ENCODE assay signal across 9 cellular contexts in genomic region chr6:3454206-3455016, GRCh38. TPM values are rescaled to one million over a fixed set of nuclear protein-coding genes. Genes with fewer than 3 reads are reported as not detected.
DNase-seq lines count a peak whose midpoint lies in the region; ATAC-seq and TF ChIP-seq lines count a peak whose summit lies in the region.
"Had no signal": no experiment of that assay in that cellular context is flagged by ENCODE, and none has a peak within 500 bp of the region (broad histone marks: within the 10 kb centered on the region; RNA-seq: fewer than 3 reads in every experiment).

No MANE protein-coding gene starts in this region.

- no peak for ATAC-seq in RWPE2 (ENCODE audit: low read depth)
- no peak for ATAC-seq in natural killer cell treated with Interleukin-12 subunit alpha and Interleukin-12 subunit beta and Interleukin-15 and Interleukin-18, amount 100 ng/mL, for 72 hours

- peaks cover 6% of the 10 kb centered on the region for H3K36me3 Mint-ChIP-seq in natural killer cell treated with Interleukin-12 subunit alpha and Interleukin-12 subunit beta and Interleukin-15 and Interleukin-18, amount 100 ng/mL, for 72 hours

- no peak overlapping the region for H3K4me3 Mint-ChIP-seq in natural killer cell treated with Interleukin-12 subunit alpha and Interleukin-12 subunit beta and Interleukin-15 and Interleukin-18, amount 100 ng/mL, for 72 hours

- DNase-seq in HAP-1 (ENCODE audit: low spot score in 2 of 2) (no peak), RWPE2 (ENCODE audit: low spot score) (no peak), fibroblast of the aortic adventitia (ENCODE audit: low read depth) (no peak), sigmoid colon (no peak), globus pallidus (ENCODE audit: low spot score) (no peak)
- DNase-seq in natural killer cell treated with Interleukin-12 subunit alpha and Interleukin-12 subunit beta and Interleukin-15 and Interleukin-18, amount 100 ng/mL, for 72 hours (ENCODE audit: low spot score), result no peak
- DNase-seq in activated CD4-positive, CD25-positive, alpha-beta regulatory T cell treated with anti-CD3 and anti-CD28 coated beads, Interleukin-2, amount 50 U/mL, for 72 hours, result no peak
- DNase-seq in activated T-cell treated with anti-CD3 and anti-CD28 coated beads, Interleukin-2, amount 50 U/mL, for 1 hour, result no peak

- intact Hi-C loops in sigmoid colon (cut with DNase I), result loop anchor here (5.0 to 10.0 kb wide), 5 partner anchors 50 to 278 kb away; no protein-coding TSS in a partner anchor

- H3K4me1 ChIP-seq in HAP-1 (peaks cover 20% of the 10 kb centered on the region), RWPE2 (ENCODE audit: insufficient read depth, poor library complexity, severe bottlenecking) (peaks cover 2% of the 10 kb centered on the region), sigmoid colon (peaks cover 0 to 63% (median 37%) of the 10 kb centered on the region in 4 donors)

- no peaks in the 10 kb centered on the region for H3K9me3 Mint-ChIP-seq in natural killer cell treated with Interleukin-12 subunit alpha and Interleukin-12 subunit beta and Interleukin-15 and Interleukin-18, amount 100 ng/mL, for 72 hours

- WGBS in sigmoid colon, 2 donors, result 19 to 68% methylated on average over 7 of the region's 7 CpGs

- no peak overlapping the region for H3K27ac Mint-ChIP-seq in natural killer cell treated with Interleukin-12 subunit alpha and Interleukin-12 subunit beta and Interleukin-15 and Interleukin-18, amount 100 ng/mL, for 72 hours

- TF ChIP-seq CTCF in RWPE2 (IDR thresholded peaks at IDR 0.05; ENCODE audit: poor library complexity, severe bottlenecking) (no peak), fibroblast of the aortic adventitia (IDR thresholded peaks at IDR 0.05; ENCODE audit: insufficient read depth, low read length) (no peak), sigmoid colon (IDR thresholded peaks at IDR 0.05) (no peak)

- TF ChIP-seq POLR2A in sigmoid colon (IDR thresholded peaks at IDR 0.05), result no peak

- H3K36me3 ChIP-seq in HAP-1 (replicated peaks), result no peaks in the 10 kb centered on the region
- no peaks in the 10 kb centered on the region for H3K36me3 ChIP-seq in RWPE2 (ENCODE audit: low read depth)
- no peaks in the 10 kb centered on the region for H3K36me3 ChIP-seq in sigmoid colon

- TF ChIP-seq EP300 in sigmoid colon (IDR thresholded peaks at IDR 0.05), result no peak

- H3K9me3 ChIP-seq in HAP-1, result no peaks in the 10 kb centered on the region
- no peaks in the 10 kb centered on the region for H3K9me3 ChIP-seq in RWPE2 (ENCODE audit: severe bottlenecking)
- H3K9me3 ChIP-seq in sigmoid colon, result no peaks in the 10 kb centered on the region

- H3K4me3 ChIP-seq in HAP-1 (peak overlapping the region; percentile 56), RWPE2 (ENCODE audit: severe bottlenecking) (peak overlapping the region; percentile 68), fibroblast of the aortic adventitia (ENCODE audit: low read depth, low read length) (peak overlapping the region; percentile 80), sigmoid colon (peak overlapping the region in 3 of 4 donors; percentile 71 to 73 (median 72))

- H3K27me3 ChIP-seq in HAP-1 (ENCODE audit: low read depth), result no peaks in the 10 kb centered on the region
- H3K27me3 ChIP-seq in RWPE2 (ENCODE audit: insufficient read depth, poor library complexity, severe bottlenecking), result no peaks in the 10 kb centered on the region
- no peaks in the 10 kb centered on the region for H3K27me3 ChIP-seq in sigmoid colon

- peaks cover 31 to 44% of the 10 kb centered on the region in 2 donors for H3K27me3 Mint-ChIP-seq in natural killer cell treated with Interleukin-12 subunit alpha and Interleukin-12 subunit beta and Interleukin-15 and Interleukin-18, amount 100 ng/mL, for 72 hours

- in situ Hi-C loops in HAP-1 (cut with MboI; ENCODE audit: low sequenced_read_pairs), result no loop called here

- H3K27ac ChIP-seq in RWPE2 (ENCODE audit: poor library complexity, severe bottlenecking) (no peak overlapping the region), sigmoid colon (peak overlapping the region in 1 of 4 donors; percentile 83)

- H3K4me1 Mint-ChIP-seq in natural killer cell treated with Interleukin-12 subunit alpha and Interleukin-12 subunit beta and Interleukin-15 and Interleukin-18, amount 100 ng/mL, for 72 hours (ENCODE audit: low read depth in 2 of 2), result peaks cover 5 to 7% of the 10 kb centered on the region in 2 donors

RNA-seq across cellular contexts. Expression of gene SLC22A23, which starts 2.4 kb away (rescaled TPM):
- total RNA-seq in fibroblast of the aortic adventitia (ENCODE audit: low replicate concordance), result 7.8 and 9.0 TPM in 2 replicates
- total RNA-seq in sigmoid colon, result 10 to 100 TPM in 2 of 4 donors, 1 to 10 TPM in 2; 8.1 to 16.9 (median 10.7) TPM
- 10 to 100 TPM; 12.0 to 18.7 (median 13.9) TPM for polyA plus RNA-seq in sigmoid colon
- total RNA-seq in natural killer cell treated with Interleukin-12 subunit alpha and Interleukin-12 subunit beta and Interleukin-15 and Interleukin-18, amount 100 ng/mL, for 72 hours, result under 1 TPM; 0.11 to 0.14 TPM
- total RNA-seq: OCI-LY7 had no signal
